13 cellular contexts compared by ENCODE assay signal in the genomic region with DNA sequence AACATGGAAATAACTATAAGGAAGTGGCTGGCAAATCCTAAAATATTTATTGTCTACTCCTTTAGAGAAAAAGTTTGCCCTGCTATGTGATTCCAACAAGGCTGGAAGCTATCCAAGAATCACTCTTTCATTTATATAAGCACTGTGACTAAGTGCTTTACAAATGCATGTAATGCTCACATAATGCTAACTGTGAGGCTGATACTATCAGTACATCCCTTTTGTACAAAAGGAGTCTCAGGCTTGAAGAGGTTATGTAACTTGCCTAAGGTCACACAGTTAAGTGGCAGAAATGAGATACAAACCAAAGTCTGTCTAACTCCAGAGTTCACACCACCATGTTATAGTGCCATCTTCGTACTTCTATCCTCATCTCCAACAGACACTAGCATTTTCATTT. TPM values are rescaled to one million over a fixed set of nuclear protein-coding genes. Genes with fewer than 3 reads are reported as not detected.
DNase-seq lines count a peak whose midpoint lies in the region; ATAC-seq, FAIRE-seq and TF ChIP-seq lines count a peak whose summit lies in the region.
"Had no signal": no experiment of that assay in that cellular context is flagged by ENCODE, and none has a peak within 500 bp of the region (broad histone marks: within the 10 kb centered on the region; RNA-seq: fewer than 3 reads in every experiment).

No MANE protein-coding gene starts in this region.

- peaks cover 16% of the 10 kb centered on the region for H3F3A ChIP-seq in SK-N-SH (replicated peaks; ENCODE audit: insufficient read depth)

- ATAC-seq in HepG2 (no peak), right lobe of liver (no peak), GM21529 (IDR thresholded peaks at IDR 0.05; ENCODE audit: unreplicated experiment) (no peak), omental fat pad (ENCODE audit: low FRiP score) (no peak), left colon (no peak), HG03097 (IDR thresholded peaks at IDR 0.05; ENCODE audit: low FRiP score, unreplicated experiment) (no peak)
- ATAC-seq: natural killer cell treated with Interleukin-12 subunit alpha and Interleukin-12 subunit beta and Interleukin-15 and Interleukin-18, amount 100 ng/mL, for 72 hours; Right ventricle myocardium inferior had no signal

- CTCF ChIA-PET in HepG2 (lab: Yijun Ruan, JAX; ENCODE audit: low intra/inter-chr PET ratio, low total read pairs) (no interaction called here), SK-N-SH (lab: Yijun Ruan, JAX) (no interaction called here)

- DNase-seq in HepG2 (ENCODE audit: low spot score) (peak; percentile 48), right lobe of liver (no peak), SK-N-SH (no peak), fibroblast of the conjunctiva (ENCODE audit: low read depth) (peak; percentile 56), omental fat pad (ENCODE audit: low spot score) (no peak), left colon (no peak)
- DNase-seq: activated CD4-positive, CD25-positive, alpha-beta regulatory T cell treated with anti-CD3 and anti-CD28 coated beads, Interleukin-2, amount 50 U/mL, for 72 hours; C1 segment of cervical spinal cord; NCI-H2029 treated with DMSO at 0.1 percent for 48 hours had no signal

- H3K27ac ChIP-seq in HepG2 (ENCODE audit: extremely low read length, insufficient read depth, low read length): no peak overlapping the region
- H3K27ac ChIP-seq in right lobe of liver: no peak overlapping the region
- H3K27ac ChIP-seq in SK-N-SH (ENCODE audit: low read depth in 2 of 2, low read length in 1 of 2): peak overlapping the region; percentile 50 to 86

- H3K9me2 ChIP-seq in SK-N-SH: no peaks in the 10 kb centered on the region

- 94% methylated on average over 1 of the region's 1 CpG for WGBS in HepG2 (ENCODE audit: low lambda C conversion rate)
- 75% methylated on average over 1 of the region's 1 CpG for WGBS in right lobe of liver (ENCODE audit: insufficient coverage, low coverage, low lambda C conversion rate, missing lambda C conversion rate)
- WGBS in SK-N-SH (ENCODE audit: low lambda C conversion rate): 79% methylated on average over 1 of the region's 1 CpG

- H3K9me3 ChIP-seq in HepG2 (ENCODE audit: low read length): no peaks in the 10 kb centered on the region
- no peaks in the 10 kb centered on the region for H3K9me3 ChIP-seq in right lobe of liver
- no peaks in the 10 kb centered on the region for H3K9me3 ChIP-seq in SK-N-SH

- no peak overlapping the region for H3K9ac ChIP-seq in HepG2 (ENCODE audit: insufficient read depth, low read depth, low read length)
- H3K9ac ChIP-seq in SK-N-SH: peak overlapping the region; percentile 3; the same call in 1 of the 2 replicates

- no peaks in the 10 kb centered on the region for H3K27me3 ChIP-seq in HepG2 (ENCODE audit: control insufficient read depth in 1 of 2, insufficient read depth in 2 of 2, low read length in 2 of 2)
- H3K27me3 ChIP-seq in right lobe of liver: no peaks in the 10 kb centered on the region
- H3K27me3 ChIP-seq in SK-N-SH (ENCODE audit: insufficient read depth): no peaks in the 10 kb centered on the region

- in situ Hi-C loops in HepG2 (cut with HindIII; ENCODE audit: extremely low pct_ligation_motif_present, low pct_unique_long_range_greater_than_20kb): no loop called here

- H2AFZ ChIP-seq in HepG2 (ENCODE audit: low read length) (no peak overlapping the region), SK-N-SH (ENCODE audit: low read depth) (no peak overlapping the region)

- H4K20me1 ChIP-seq in HepG2 (ENCODE audit: insufficient read depth, low read length) (no peaks in the 10 kb centered on the region), SK-N-SH (ENCODE audit: insufficient read depth) (0 out of 2 replicates have a peak, but pooled peaks cover 3% of the 10 kb centered on the region)

- H3K4me2 ChIP-seq in HepG2 (ENCODE audit: low read depth, low read length) (no peak overlapping the region), SK-N-SH (peak overlapping the region; percentile 11; the same call in 1 of the 2 replicates)

- H3K4me1 ChIP-seq in HepG2 (ENCODE audit: insufficient read depth, low read length) (0 out of 2 replicates have a peak, but pooled peaks cover 6% of the 10 kb centered on the region), right lobe of liver (no peaks in the 10 kb centered on the region), SK-N-SH (ENCODE audit: control insufficient read depth in 1 of 2, insufficient read depth in 2 of 2, low read depth in 1 of 2, low read length in 1 of 2) (peaks cover 0 to 17% of the 10 kb centered on the region in 2 experiments; a peak in 3 of 4 replicates)

- intact Hi-C loops in HepG2 (cut with micrococcal nuclease; ENCODE audit: unreplicated experiment) (no loop called here), right lobe of liver (cut with DNase I) (no loop called here), left colon (cut with DNase I, micrococcal nuclease) (no loop called here)

- H3K36me3 ChIP-seq in HepG2 (replicated peaks in 1 of 2; ENCODE audit: control insufficient read depth in 1 of 2, insufficient read depth in 2 of 2, low read length in 2 of 2) (peaks cover 8 to 41% of the 10 kb centered on the region in 2 experiments), right lobe of liver (peaks cover 0 to 43% (median 7%) of the 10 kb centered on the region in 4 donors), SK-N-SH (replicated peaks in 1 of 2; ENCODE audit: control insufficient read depth in 1 of 2, insufficient read depth in 2 of 2, low read length in 1 of 2) (peaks cover 68 to 72% of the 10 kb centered on the region in 2 experiments)

- TF ChIP-seq EP300 in HepG2 (IDR thresholded peaks at IDR 0.05; ENCODE audit: low read depth in 2 of 2, low read length in 2 of 2) (no peak), HepG2 (CRISPR knock-in tag; IDR thresholded peaks at IDR 0.05; ENCODE audit: borderline replicate concordance) (no peak), SK-N-SH (IDR thresholded peaks at IDR 0.05; ENCODE audit: borderline replicate concordance in 1 of 2, low read depth in 1 of 2, low read length in 1 of 2) (0 out of 4 replicates have a peak, but pooled peaks of 1 of the 2 experiments have one; percentile 30)

- TF ChIP-seq POLR2A in HepG2 (IDR thresholded peaks at IDR 0.05; ENCODE audit: insufficient read depth in 1 of 2, low read depth in 2 of 2, low read length in 2 of 2) (no peak), right lobe of liver (IDR thresholded peaks at IDR 0.05) (no peak)

- TF ChIP-seq RAD21 in HepG2 (CRISPR knock-in tag; IDR thresholded peaks at IDR 0.05) (no peak), SK-N-SH (IDR thresholded peaks at IDR 0.05; ENCODE audit: low read length) (no peak)

- no TSS peak for BruUV-seq in HepG2 (replicated peaks; lab: Mats Ljungman, UMichigan)

- H3K4me3 ChIP-seq in HepG2 (replicated peaks in 1 of 3; ENCODE audit: insufficient read depth in 1 of 3, low read depth in 2 of 3, low read length in 3 of 3) (no peak overlapping the region), right lobe of liver (no peak overlapping the region), SK-N-SH (ENCODE audit: low read depth in 2 of 2, low read length in 1 of 2) (no peak overlapping the region)

- H3K79me2 ChIP-seq in HepG2 (ENCODE audit: insufficient read depth, low read length) (no peaks in the 10 kb centered on the region), SK-N-SH (ENCODE audit: insufficient read depth) (peaks cover 8% of the 10 kb centered on the region; the same call in 1 of the 2 replicates)

- FAIRE-seq in HepG2 (lab: Jason Lieb, UNC): no peak

- POLR2A ChIA-PET in HepG2 (lab: Yijun Ruan, JAX) (no interaction called here), SK-N-SH (lab: Yijun Ruan, JAX) (no interaction called here)

- TF ChIP-seq CTCF in HepG2 (CRISPR knock-in tag; IDR thresholded peaks at IDR 0.05) (no peak), right lobe of liver (IDR thresholded peaks at IDR 0.05) (no peak), SK-N-SH (IDR thresholded peaks at IDR 0.05) (no peak), omental fat pad (IDR thresholded peaks at IDR 0.05) (no peak)

TF ChIP-seq in HepG2, 621 proteins besides CTCF, POLR2A, EP300 and RAD21 (continues in another document):
- TF ChIP-seq HDAC2 (CRISPR knock-in tag; IDR thresholded peaks at IDR 0.05): no peak
- no peak for TF ChIP-seq ZNF772 (CRISPR knock-in tag; IDR thresholded peaks at IDR 0.05)
- TF ChIP-seq ZFP1 (CRISPR knock-in tag; IDR thresholded peaks at IDR 0.05): no peak
- no peak for TF ChIP-seq NFIC (IDR thresholded peaks at IDR 0.05; ENCODE audit: low read length)

TF ChIP-seq in SK-N-SH, 30 proteins besides CTCF, POLR2A, EP300 and RAD21 (continues in another document):
- peak; percentile 57; the same call in 1 of the 2 replicates for TF ChIP-seq RXRA (IDR thresholded peaks at IDR 0.05; ENCODE audit: borderline replicate concordance, low read depth)
- no peak for TF ChIP-seq FOXJ3 (CRISPR knock-in tag; IDR thresholded peaks at IDR 0.05)
- TF ChIP-seq TEAD4 (IDR thresholded peaks at IDR 0.05; ENCODE audit: borderline replicate concordance, insufficient read depth): peak; percentile 64; the same call in 1 of the 2 replicates

RNA-seq across cellular contexts. Expression of a gene that starts 17.0 kb away (rescaled TPM):
- total RNA-seq in HepG2 (2016; rRNA removed; fragmentation: Illumina TruSeq; extraction: Trizol) (42.9 and 59.3 TPM in 2 replicates), right lobe of liver (10 to 100 TPM in 2 of 6 experiments, 1 to 10 TPM in 4; 5.3 to 20.6 (median 8.1) TPM), omental fat pad (10 to 100 TPM; 20.7 to 42.2 (median 28.7) TPM), left colon (10 to 100 TPM; 20.4 to 22.1 TPM)
- total RNA-seq in HepG2 (2016; cell fraction: cytosol; rRNA removed; fragmentation: Illumina TruSeq; extraction: Trizol; ENCODE audit: low read depth): 12.5 and 13.2 TPM in 2 replicates
- 41.9 and 62.6 TPM in 2 replicates for total RNA-seq in HepG2 (2016; cell fraction: insoluble cytoplasmic fraction; rRNA removed; fragmentation: Illumina TruSeq; extraction: Trizol)
- total RNA-seq in HepG2 (2016; cell fraction: membrane; rRNA removed; fragmentation: Illumina TruSeq; extraction: Trizol): 30.0 and 35.4 TPM in 2 replicates
- 56.6 and 67.4 TPM in 2 replicates for total RNA-seq in HepG2 (2016; cell fraction: nucleus; rRNA removed; fragmentation: Illumina TruSeq; extraction: Trizol)
- polyA plus RNA-seq in HepG2 (2011; rRNA removed) (15.5 and 24.3 TPM in 2 replicates), SK-N-SH (2012; rRNA removed) (15.7 and 21.5 TPM in 2 replicates)
- 8.5 and 8.6 TPM in 2 replicates for polyA plus RNA-seq in HepG2 (2011; cell fraction: cytosol; rRNA removed)
- polyA plus RNA-seq in HepG2 (2011; cell fraction: nucleus; rRNA removed): 41.0 and 46.8 TPM in 2 replicates
- polyA plus RNA-seq in HepG2 (2012): 12.5 and 16.7 TPM in 2 replicates
- 3.0 and 3.5 TPM in 2 replicates for polyA plus RNA-seq in HepG2 (2016; cell fraction: cytosol; fragmentation: Illumina TruSeq; extraction: Trizol; ENCODE audit: low read depth)
- 36.7 and 42.1 TPM in 2 replicates for polyA plus RNA-seq in HepG2 (2016; cell fraction: insoluble cytoplasmic fraction; fragmentation: Illumina TruSeq; extraction: Trizol; ENCODE audit: low read depth)
- polyA plus RNA-seq in HepG2 (2016; cell fraction: membrane; fragmentation: Illumina TruSeq; extraction: Trizol; ENCODE audit: low read depth): 12.7 and 14.9 TPM in 2 replicates
- polyA plus RNA-seq in HepG2 (2016; cell fraction: nucleus; fragmentation: Illumina TruSeq; extraction: Trizol; ENCODE audit: insufficient read depth, low read depth): 65.4 and 74.6 TPM in 2 replicates
- polyA minus RNA-seq in HepG2 (2011; rRNA and poly(A)+ RNA removed; ENCODE audit: low replicate concordance): 16.5 and 72.6 TPM in 2 replicates
- 8.1 and 9.6 TPM in 2 replicates for polyA minus RNA-seq in HepG2 (2011; cell fraction: cytosol; rRNA and poly(A)+ RNA removed)
- 58.9 and 72.9 TPM in 2 replicates for polyA minus RNA-seq in HepG2 (2011; cell fraction: nucleus; rRNA and poly(A)+ RNA removed)
- 16.8 and 18.5 TPM in 2 replicates for polyA plus RNA-seq in SK-N-SH (2012; cell fraction: cytosol; rRNA removed)
- 32.8 and 52.6 TPM in 2 replicates for polyA plus RNA-seq in SK-N-SH (2012; cell fraction: nucleus; rRNA removed)

Comparison
In these comparisons a context has a peak if more than half of its experiments do, and no peak if none do; other contexts are left out.
1. DNase-seq: peak in HepG2 (single experiment) and fibroblast of the conjunctiva (single experiment); none in right lobe of liver (0 of 3), SK-N-SH (single experiment), omental fat pad (single experiment) and left colon (0 of 2).
2. H3K27ac ChIP-seq: peak in SK-N-SH (2 of 2); none in HepG2 (single experiment) and right lobe of liver (0 of 3).